Comparison of ENCODE assay signal across 8 cellular contexts in genomic region chr12:26125451-26126339, GRCh38. TPM values are rescaled to one million over a fixed set of nuclear protein-coding genes. Genes with fewer than 3 reads are reported as not detected.
DNase-seq lines count a peak whose midpoint lies in the region; ATAC-seq and TF ChIP-seq lines count a peak whose summit lies in the region.

No MANE protein-coding gene starts in this region.

- H3K9ac ChIP-seq in HUES6 (ENCODE audit: low read length): peak overlapping the region; percentile 58

- intact Hi-C loops in breast epithelium (cut with DNase I; ENCODE audit: low total_unique reads): loop anchor here (10.0 kb wide), 1 partner anchor 159 kb away; no protein-coding TSS in a partner anchor

- H3K4me3 ChIP-seq in HUES6 (ENCODE audit: low read depth, low read length): peak overlapping the region; percentile 80
- H3K4me3 ChIP-seq in breast epithelium: peak overlapping the region; percentile 60 to 83 (median 72)
- H3K4me3 ChIP-seq in iPS-18c (ENCODE audit: insufficient read depth, low read depth, low read length): peak overlapping the region; percentile 76

- H3K27ac ChIP-seq in HUES6 (ENCODE audit: low read depth, low read length) (no peak overlapping the region), breast epithelium (peak overlapping the region; percentile 99)

- peaks cover 19% of the 10 kb centered on the region for H3K4me1 ChIP-seq in HUES6 (ENCODE audit: control insufficient read depth, insufficient read depth, low read length)
- H3K4me1 ChIP-seq in breast epithelium: peaks cover 0 to 5% of the 10 kb centered on the region in 2 donors

- no peaks in the 10 kb centered on the region for H3K9me3 ChIP-seq in HUES6 (ENCODE audit: control insufficient read depth, insufficient read depth, low read depth, low read length)
- H3K9me3 ChIP-seq in breast epithelium: no peaks in the 10 kb centered on the region
- H3K9me3 ChIP-seq in iPS-18c (ENCODE audit: control insufficient read depth, insufficient read depth, low read length): no peaks in the 10 kb centered on the region

- peak; percentile 70 for TF ChIP-seq POLR2A in breast epithelium (IDR thresholded peaks at IDR 0.05)

- no peak for TF ChIP-seq CTCF in breast epithelium (IDR thresholded peaks at IDR 0.05)

- ATAC-seq in GM19463 (IDR thresholded peaks at IDR 0.05; ENCODE audit: unreplicated experiment): peak; percentile 39

- no peaks in the 10 kb centered on the region for H3K36me3 ChIP-seq in HUES6 (ENCODE audit: control insufficient read depth, insufficient read depth, low read length)
- no peaks in the 10 kb centered on the region for H3K36me3 ChIP-seq in breast epithelium

- H3K27me3 ChIP-seq in HUES6 (ENCODE audit: control insufficient read depth, insufficient read depth, low read length) (peaks cover 95% of the 10 kb centered on the region), breast epithelium (no peaks in the 10 kb centered on the region)

- DNase-seq in COLO829 (ENCODE audit: low spot score) (peak; percentile 51), SK-N-DZ (ENCODE audit: low spot score) (peak; percentile 75), breast epithelium (ENCODE audit: low spot score in 2 of 2) (peak; percentile 79 to 91), retina (peak; percentile 92), NCI-H1694 (lab: John Stamatoyannopoulos, UW) (no peak)

RNA-seq across cellular contexts. Expression of gene BHLHE41, which starts 0.9 kb away (rescaled TPM):
- not detected in 2 replicates for polyA plus RNA-seq in SK-N-DZ (2014; cell fraction: cytosol; rRNA removed)
- not detected in 2 replicates for polyA plus RNA-seq in SK-N-DZ (2014; cell fraction: nucleus; rRNA removed)
- 10 to 100 TPM in 1 of 3 donors, 1 to 10 TPM in 2; 5.6 to 29.7 (median 9.2) TPM for total RNA-seq in breast epithelium
